9 cellular contexts compared by ENCODE assay signal in the genomic region with DNA sequence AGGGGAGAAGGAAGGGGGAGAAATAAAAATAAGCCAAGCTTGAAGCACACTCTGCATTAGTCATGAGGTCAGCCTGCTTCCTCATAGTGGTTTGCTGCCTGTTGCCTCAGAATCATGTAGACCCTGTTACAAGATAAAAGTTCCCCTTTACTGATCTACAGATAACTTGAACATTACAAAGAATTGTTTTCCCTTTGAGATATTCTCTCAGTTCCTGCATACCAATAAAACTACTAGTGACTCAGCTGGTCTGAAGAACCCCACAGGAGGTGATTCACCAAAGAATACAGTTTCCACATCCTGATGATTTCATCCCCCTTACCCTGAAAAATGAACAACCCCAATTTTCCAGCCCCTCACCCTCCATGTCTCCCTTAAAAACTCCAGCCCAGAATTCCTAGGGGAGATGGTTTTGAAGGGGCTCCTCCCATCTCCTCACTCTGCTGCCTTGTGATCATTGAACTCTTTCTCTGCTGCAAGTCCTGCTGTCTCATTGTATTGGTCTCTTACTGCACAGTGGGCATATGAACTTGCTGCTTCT. TPM values are rescaled to one million over a fixed set of nuclear protein-coding genes. Genes with fewer than 3 reads are reported as not detected.
DNase-seq lines count a peak whose midpoint lies in the region; ATAC-seq and TF ChIP-seq lines count a peak whose summit lies in the region.
"Had no signal": no experiment of that assay in that cellular context is flagged by ENCODE, and none has a peak within 500 bp of the region (broad histone marks: within the 10 kb centered on the region; RNA-seq: fewer than 3 reads in every experiment).

No MANE protein-coding gene starts in this region.

- no peak for ATAC-seq in Right ventricle myocardium inferior

- no peaks in the 10 kb centered on the region for H3K4me1 Mint-ChIP-seq in type B pancreatic cell (ENCODE audit: unreplicated experiment)

- DNase-seq in GM03348 (ENCODE audit: low spot score) (peak; percentile 65), NB4 (ENCODE audit: low read depth) (peak; percentile 90), astrocyte of the cerebellum (ENCODE audit: low read depth) (peak; percentile 54), pons (ENCODE audit: low spot score) (peak; percentile 49), Right ventricle myocardium inferior (ENCODE audit: missing footprints) (no peak), type B pancreatic cell (ENCODE audit: extremely low spot score, unreplicated experiment) (no peak), cerebellum (ENCODE audit: low spot score) (no peak), NAMALWA (ENCODE audit: low spot score) (no peak)
- DNase-seq: NCI-H2081 had no signal

- TF ChIP-seq CTCF in NB4 (IDR thresholded peaks at IDR 0.05; ENCODE audit: low read depth, low read length): no peak
- no peak for TF ChIP-seq CTCF in astrocyte of the cerebellum (IDR thresholded peaks at IDR 0.05; ENCODE audit: low read depth, low read length, missing control alignments)
- TF ChIP-seq CTCF in type B pancreatic cell (conservative IDR thresholded peaks at IDR 0.05): no peak

- H3K4me3 ChIP-seq in NB4 (ENCODE audit: low read depth, low read length) (no peak overlapping the region), astrocyte of the cerebellum (ENCODE audit: low read depth, low read length) (no peak overlapping the region)

- peaks cover 22% of the 10 kb centered on the region for H3K9me3 Mint-ChIP-seq in type B pancreatic cell

- intact Hi-C loops in Right ventricle myocardium inferior (cut with DNase I): no loop called here

- no peak overlapping the region for H3K4me3 Mint-ChIP-seq in type B pancreatic cell

- H3K27me3 Mint-ChIP-seq in type B pancreatic cell: peaks cover 7% of the 10 kb centered on the region

- no peak overlapping the region for H3K27ac Mint-ChIP-seq in type B pancreatic cell

- in situ Hi-C loops in astrocyte of the cerebellum (cut with HindIII; ENCODE audit: low sequenced_read_pairs): no loop called here

- TF ChIP-seq POLR2A in NB4 (IDR thresholded peaks at IDR 0.05; ENCODE audit: extremely low read depth, insufficient read length): no peak

- H3K36me3 Mint-ChIP-seq in type B pancreatic cell: no peaks in the 10 kb centered on the region

RNA-seq across cellular contexts. Expression of gene NRP1, which starts 31.5 kb away (rescaled TPM):
- 175 TPM for total RNA-seq in Right ventricle myocardium inferior
- total RNA-seq in type B pancreatic cell (ENCODE audit: low replicate concordance): 20.4 and 70.7 TPM in 2 replicates
- total RNA-seq in cerebellum: 35.0 TPM

Comparison
In these comparisons a context has a peak if more than half of its experiments do, and no peak if none do; other contexts are left out.
1. DNase-seq: peak in GM03348 (single experiment), NB4 (single experiment), astrocyte of the cerebellum (single experiment) and pons (single experiment); none in Right ventricle myocardium inferior (single experiment), type B pancreatic cell (single experiment), cerebellum (single experiment) and NAMALWA (single experiment).